8 cellular contexts compared by ENCODE assay signal in genomic region chr1:905071-905749, GRCh38. TPM values are rescaled to one million over a fixed set of nuclear protein-coding genes. Genes with fewer than 3 reads are reported as not detected.
DNase-seq lines count a peak whose midpoint lies in the region; ATAC-seq and TF ChIP-seq lines count a peak whose summit lies in the region.

No MANE protein-coding gene starts in this region.

- H2AFZ ChIP-seq in HCT116 (ENCODE audit: low read depth, low read length, poor library complexity, severe bottlenecking): no peak overlapping the region

- H3K9me3 ChIP-seq in BLaER1 treated with 17β-estradiol and CSF1 and Interleukin-3, amounts not matched to agents 10 nM and 100 nM (replicated peaks in 1 of 11): no peaks in the 10 kb centered on the region
- H3K9me3 ChIP-seq in HCT116 (ENCODE audit: control insufficient read depth in 1 of 2, insufficient read depth in 1 of 2, low read depth in 1 of 2, low read length in 2 of 2) (no peaks in the 10 kb centered on the region), skeletal muscle satellite cell (replicated peaks; ENCODE audit: low read length) (no peaks in the 10 kb centered on the region)

- H3K27me3 Mint-ChIP-seq in activated T-cell treated with anti-CD3 and anti-CD28 coated beads, Interleukin-2, amount 50 U/mL, for 72 hours (ENCODE audit: low read depth): peaks cover 44% of the 10 kb centered on the region

- no peak for TF ChIP-seq CTCF in HCT116 (IDR thresholded peaks at IDR 0.05 in 2 of 3, conservative IDR thresholded peaks at IDR 0.05 in 1 of 3; ENCODE audit: borderline replicate concordance in 1 of 3, insufficient read depth in 1 of 3, low read depth in 2 of 3, low read length in 2 of 3)

- H3K4me2 ChIP-seq in BLaER1 treated with 17β-estradiol and CSF1 and Interleukin-3, amounts not matched to agents 10 nM and 100 nM: peak overlapping the region; percentile 78 to 94 (median 89)
- H3K4me2 ChIP-seq in HCT116 (ENCODE audit: low read length) (peak overlapping the region; percentile 72), skeletal muscle satellite cell (ENCODE audit: low read length) (peak overlapping the region; percentile 62)

- H4K20me1 ChIP-seq in BLaER1 treated with 17β-estradiol and CSF1 and Interleukin-3, amounts not matched to agents 10 nM and 100 nM: peaks cover 0 to 20% (median 17%) of the 10 kb centered on the region in 11 experiments; a peak in 18 of 22 replicates
- no peaks in the 10 kb centered on the region for H4K20me1 ChIP-seq in HCT116 (ENCODE audit: insufficient read depth)

- peak overlapping the region; percentile 70 to 76 for H3K4me3 Mint-ChIP-seq in activated T-cell treated with anti-CD3 and anti-CD28 coated beads, Interleukin-2, amount 50 U/mL, for 72 hours

- no peaks in the 10 kb centered on the region for H3K79me2 ChIP-seq in HCT116 (ENCODE audit: insufficient read depth, low read length)

- peaks cover 5% of the 10 kb centered on the region for H3K4me1 Mint-ChIP-seq in activated T-cell treated with anti-CD3 and anti-CD28 coated beads, Interleukin-2, amount 50 U/mL, for 72 hours (ENCODE audit: low read depth)

- peak overlapping the region; percentile 22 to 85 (median 76); a peak in 20 of 22 replicates for H3K9ac ChIP-seq in BLaER1 treated with 17β-estradiol and CSF1 and Interleukin-3, amounts not matched to agents 10 nM and 100 nM
- H3K9ac ChIP-seq in HCT116 (ENCODE audit: low read length) (peak overlapping the region; percentile 48; the same call in 1 of the 2 replicates), skeletal muscle satellite cell (ENCODE audit: low read depth, low read length) (peak overlapping the region; percentile 0)

- no peaks in the 10 kb centered on the region for H3K9me3 Mint-ChIP-seq in activated T-cell treated with anti-CD3 and anti-CD28 coated beads, Interleukin-2, amount 50 U/mL, for 72 hours

- ATAC-seq in HCT116: no peak
- peak; percentile 8 for ATAC-seq in activated T-cell treated with anti-CD3 and anti-CD28 coated beads, Interleukin-2, amount 50 U/mL, for 72 hours (replicated peaks in 1 of 2)
- peak; percentile 41 to 61 for ATAC-seq in left cardiac atrium
- no peak for ATAC-seq in HG02981 (IDR thresholded peaks at IDR 0.05; ENCODE audit: unreplicated experiment)

- no peak for TF ChIP-seq RAD21 in HCT116 (IDR thresholded peaks at IDR 0.05; ENCODE audit: low read depth)

- no peaks in the 10 kb centered on the region; a peak in 2 of 22 replicates for H3K36me3 ChIP-seq in BLaER1 treated with 17β-estradiol and CSF1 and Interleukin-3, amounts not matched to agents 10 nM and 100 nM
- H3K36me3 ChIP-seq in HCT116 (ENCODE audit: control insufficient read depth in 1 of 2, insufficient read depth in 2 of 2, low read length in 2 of 2) (no peaks in the 10 kb centered on the region), skeletal muscle satellite cell (ENCODE audit: insufficient read depth, low read length) (no peaks in the 10 kb centered on the region)

- peaks cover 36 to 50% (median 43%) of the 10 kb centered on the region in 10 experiments for H3K4me1 ChIP-seq in BLaER1 treated with 17β-estradiol and CSF1 and Interleukin-3, amounts not matched to agents 10 nM and 100 nM
- peaks cover 24 to 40% of the 10 kb centered on the region in 2 experiments for H3K4me1 ChIP-seq in HCT116 (ENCODE audit: control insufficient read depth in 1 of 2, insufficient read depth in 2 of 2, low read length in 2 of 2)
- peaks cover 32% of the 10 kb centered on the region for H3K4me1 ChIP-seq in skeletal muscle satellite cell (ENCODE audit: control insufficient read depth, insufficient read depth, low read length)

- peak overlapping the region in 9 of 11 experiments; percentile 20 to 85 (median 75); a peak in 18 of 22 replicates for H3K27ac ChIP-seq in BLaER1 treated with 17β-estradiol and CSF1 and Interleukin-3, amounts not matched to agents 10 nM and 100 nM
- H3K27ac ChIP-seq in HCT116 (ENCODE audit: low read depth, low read length): no peak overlapping the region

- peak overlapping the region; percentile 54 to 72 (median 62) for H3K4me3 ChIP-seq in BLaER1 treated with 17β-estradiol and CSF1 and Interleukin-3, amounts not matched to agents 10 nM and 100 nM
- peak overlapping the region; percentile 15 to 16; a peak in 1 of 4 replicates for H3K4me3 ChIP-seq in HCT116 (replicated peaks in 1 of 2; ENCODE audit: low read depth in 1 of 2, low read length in 2 of 2)
- peak overlapping the region; percentile 53 for H3K4me3 ChIP-seq in skeletal muscle satellite cell (ENCODE audit: low read length)

- POLR2A ChIA-PET in HCT116 (lab: Charles Lee): interaction anchor here (0.6 kb wide), 2 partner anchors 101 to 470 kb away, joined by 4 read pairs; partner anchors contain the start of gene AURKAIP1

- no peaks in the 10 kb centered on the region for H3K9me2 ChIP-seq in HCT116 (ENCODE audit: insufficient read depth)

- peaks cover 0 to 3% (median 0%) of the 10 kb centered on the region in 11 experiments; a peak in 8 of 22 replicates for H3K27me3 ChIP-seq in BLaER1 treated with 17β-estradiol and CSF1 and Interleukin-3, amounts not matched to agents 10 nM and 100 nM
- no peaks in the 10 kb centered on the region for H3K27me3 ChIP-seq in HCT116 (ENCODE audit: insufficient read depth, low read length)
- peaks cover 6% of the 10 kb centered on the region for H3K27me3 ChIP-seq in skeletal muscle satellite cell (ENCODE audit: control insufficient read depth, insufficient read depth, low read length)

- no peak for DNase-seq in HCT116 (ENCODE audit: low read depth, low spot score)
- DNase-seq in activated T-cell treated with anti-CD3 and anti-CD28 coated beads, Interleukin-2, amount 50 U/mL, for 72 hours: no peak
- peak; percentile 66 for DNase-seq in left cardiac atrium
- DNase-seq in dedifferentiated amniotic fluid mesenchymal stem cell (ENCODE audit: extremely low spot score): no peak
- DNase-seq in NCI-H1694 treated with DMSO at 0.1 percent for 48 hours (lab: John Stamatoyannopoulos, UW): no peak

- BruUV-seq in HCT116 (replicated peaks; lab: Mats Ljungman, UMichigan): TSS peak; percentile 73

- TF ChIP-seq POLR2A in HCT116 (IDR thresholded peaks at IDR 0.05; ENCODE audit: borderline replicate concordance, extremely low read depth, insufficient read depth, insufficient read length): no peak

- intact Hi-C loops in HCT116 (cut with micrococcal nuclease) (no loop called here), left cardiac atrium (cut with DNase I) (no loop called here)

- no peak overlapping the region for H3K27ac Mint-ChIP-seq in activated T-cell treated with anti-CD3 and anti-CD28 coated beads, Interleukin-2, amount 50 U/mL, for 72 hours

- no peaks in the 10 kb centered on the region for H3K36me3 Mint-ChIP-seq in activated T-cell treated with anti-CD3 and anti-CD28 coated beads, Interleukin-2, amount 50 U/mL, for 72 hours (ENCODE audit: insufficient read depth in 2 of 2)

- CTCF ChIA-PET in HCT116 (lab: Charles Lee): interaction anchor here (1.0 to 1.2 kb wide), 7 partner anchors 14 to 108 kb away, joined by 3 to 14 read pairs (median 4); partner anchors contain the start of genes ISG15, NOC2L and PLEKHN1

- RAD21 ChIA-PET in HCT116 (lab: Charles Lee; ENCODE audit: low non-redundant PET in 1 of 2, low total read pairs in 2 of 2, uncharacterized antibody in 2 of 2, unreplicated experiment in 2 of 2): no interaction called here

TF ChIP-seq in HCT116, 20 proteins besides CTCF, POLR2A, EP300 and RAD21:
- TF ChIP-seq, protein P1, sequence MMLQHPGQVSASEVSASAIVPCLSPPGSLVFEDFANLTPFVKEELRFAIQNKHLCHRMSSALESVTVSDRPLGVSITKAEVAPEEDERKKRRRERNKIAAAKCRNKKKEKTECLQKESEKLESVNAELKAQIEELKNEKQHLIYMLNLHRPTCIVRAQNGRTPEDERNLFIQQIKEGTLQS (IDR thresholded peaks at IDR 0.05): no peak
- TF ChIP-seq JUND (IDR thresholded peaks at IDR 0.05) (no peak), SIN3A (IDR thresholded peaks at IDR 0.05; ENCODE audit: low read depth) (no peak), EGR1 (IDR thresholded peaks at IDR 0.05; ENCODE audit: low read depth) (no peak), CBX3 (IDR thresholded peaks at IDR 0.05; ENCODE audit: low read depth) (no peak), ZNF274 (IDR thresholded peaks at IDR 0.05; ENCODE audit: low read depth, low read length) (no peak), ELF1 (IDR thresholded peaks at IDR 0.05; ENCODE audit: borderline replicate concordance, low read depth) (no peak), CEBPB (IDR thresholded peaks at IDR 0.05; ENCODE audit: low read depth) (no peak), POLR2AphosphoS5 (IDR thresholded peaks at IDR 0.05; ENCODE audit: low read depth, low read length) (no peak), ZBTB33 (IDR thresholded peaks at IDR 0.05; ENCODE audit: extremely low read depth, insufficient replicate concordance, low read length) (no peak), SRF (IDR thresholded peaks at IDR 0.05; ENCODE audit: low read depth) (no peak)

RNA-seq across cellular contexts. Expression of gene SAMD11, which starts 18.5 kb away (rescaled TPM):
- total RNA-seq in HCT116 (2021; ENCODE audit: unreplicated experiment): 11.5 TPM
- 2.3 and 3.9 TPM in 2 replicates for polyA plus RNA-seq in HCT116 (2012)
- total RNA-seq in activated T-cell treated with anti-CD3 and anti-CD28 coated beads, Interleukin-2, amount 50 U/mL, for 72 hours: under 1 TPM; 0.12 to 0.17 TPM
- 1 to 10 TPM; 5.1 to 7.5 TPM for total RNA-seq in left cardiac atrium
- total RNA-seq in skeletal muscle satellite cell (2012; rRNA removed): 4.2 and 7.1 TPM in 2 replicates

RNA-seq across cellular contexts. Expression of gene NOC2L, which starts 53.8 kb away (rescaled TPM):
- total RNA-seq in HCT116 (2021; ENCODE audit: unreplicated experiment) (260 TPM), left cardiac atrium (10 to 100 TPM; 38.1 to 48.7 TPM)
- 169 and 185 TPM in 2 replicates for polyA plus RNA-seq in HCT116 (2012)
- 10 to 100 TPM; 72.7 to 90.0 TPM for total RNA-seq in activated T-cell treated with anti-CD3 and anti-CD28 coated beads, Interleukin-2, amount 50 U/mL, for 72 hours
- total RNA-seq in skeletal muscle satellite cell (2012; rRNA removed): 137 and 144 TPM in 2 replicates

RNA-seq across cellular contexts. Expression of gene KLHL17, which starts 55.2 kb away (rescaled TPM):
- 100.0 TPM for total RNA-seq in HCT116 (2021; ENCODE audit: unreplicated experiment)
- 58.8 and 68.9 TPM in 2 replicates for polyA plus RNA-seq in HCT116 (2012)
- 10 to 100 TPM; 12.7 to 22.8 TPM for total RNA-seq in activated T-cell treated with anti-CD3 and anti-CD28 coated beads, Interleukin-2, amount 50 U/mL, for 72 hours
- total RNA-seq in left cardiac atrium: 1 to 10 TPM; 5.7 to 8.2 TPM
- total RNA-seq in skeletal muscle satellite cell (2012; rRNA removed): 12.7 and 13.9 TPM in 2 replicates

Comparison
In these comparisons a context has a peak if more than half of its experiments do, and no peak if none do; other contexts are left out.
1. H3K9ac ChIP-seq: peak in every context shown above with its lines; median percentile 76 in BLaER1 treated with 17β-estradiol and CSF1 and Interleukin-3, amounts not matched to agents 10 nM and 100 nM; 48 in HCT116; 0 in skeletal muscle satellite cell.
2. ATAC-seq: peak in activated T-cell treated with anti-CD3 and anti-CD28 coated beads, Interleukin-2, amount 50 U/mL, for 72 hours (2 of 2) and left cardiac atrium (2 of 2); none in HCT116 (single experiment) and HG02981 (single experiment).
3. RNA of gene SAMD11, which starts 18.5 kb away (total RNA-seq): 11.5 TPM in HCT116 (single experiment) and 5.1 to 7.5 TPM in left cardiac atrium; 0.12 to 0.17 TPM in activated T-cell treated with anti-CD3 and anti-CD28 coated beads, Interleukin-2, amount 50 U/mL, for 72 hours; every median in the first group is over 4 times any median in the second.
4. Peak in every context shown above with its lines, with median percentiles within 50 percentile points of each other: H3K4me2 ChIP-seq and H3K4me3 ChIP-seq.